In the genomic region with DNA sequence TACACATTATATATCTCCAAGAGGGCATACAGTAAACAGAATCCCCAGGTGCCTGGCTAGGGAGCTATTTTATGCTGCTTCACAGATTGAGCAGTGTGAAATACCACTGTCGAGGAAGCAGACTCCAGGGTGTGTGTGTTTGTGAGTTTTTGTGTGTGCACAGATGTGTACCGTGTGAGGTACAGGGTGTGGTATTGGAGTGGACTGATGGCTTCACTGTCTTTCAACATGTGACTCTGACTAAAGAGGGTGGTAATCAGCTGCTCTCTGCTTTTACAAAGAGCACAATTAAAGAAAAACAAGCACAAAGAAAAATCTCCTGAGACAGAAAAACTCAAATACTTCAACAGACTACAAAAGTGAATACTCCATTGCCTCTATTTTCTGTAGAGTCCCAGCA, we compare ENCODE assay signal across 25 cellular contexts.
DNase-seq lines count a peak whose midpoint lies in the region; ATAC-seq and TF ChIP-seq lines count a peak whose summit lies in the region.
"Had no signal": no experiment of that assay in that cellular context is flagged by ENCODE, and none has a peak within 500 bp of the region (broad histone marks: within the 10 kb centered on the region; RNA-seq: fewer than 3 reads in every experiment).

No MANE protein-coding gene starts in this region.

- H3K27ac ChIP-seq in IMR-90 (ENCODE audit: insufficient read depth, low read length) (no peak overlapping the region), smooth muscle cell (ENCODE audit: low read depth) (peak overlapping the region; percentile 31)
- H3K27ac ChIP-seq: C4-2B, VCaP had no signal

- H3K79me2 ChIP-seq in smooth muscle cell (ENCODE audit: low read depth) = no peaks in the 10 kb centered on the region

- H3K27ac Mint-ChIP-seq in dendritic cell treated with granulocyte-macrophage colony-stimulating factor and Interleukin-4, amounts not matched to agents 40 ng/mL and 50 ng/mL, for 4 days = peak overlapping the region; percentile 43
- H3K27ac Mint-ChIP-seq: activated naive CD8-positive, alpha-beta T cell treated with anti-CD3 and anti-CD28 coated beads for 36 hours; activated T-helper 2 cell treated with anti-CD3 and anti-CD28 coated beads, Interferon-gamma antibody, Interleukin-2, Interleukin-4, amounts not matched to agents 10 μg/mL and 5 μg/mL and 100 μg/mL, durations not matched to agents 14 hours and 24 hours and 36 hours had no signal

- H3K27me3 ChIP-seq in IMR-90 (ENCODE audit: control insufficient read depth, insufficient read depth, low read length) (no peaks in the 10 kb centered on the region), smooth muscle cell (ENCODE audit: low read depth) (no peaks in the 10 kb centered on the region)
- H3K27me3 ChIP-seq: gastrocnemius medialis had no signal

- no peak for TF ChIP-seq POLR2A in IMR-90 (IDR thresholded peaks at IDR 0.05; ENCODE audit: low read depth, low read length)

- H3K4me1 Mint-ChIP-seq in dendritic cell treated with granulocyte-macrophage colony-stimulating factor and Interleukin-4, amounts not matched to agents 40 ng/mL and 50 ng/mL, for 4 days (ENCODE audit: low read depth) = peaks cover 38% of the 10 kb centered on the region

- H3K4ac ChIP-seq in IMR-90 (ENCODE audit: low read depth, low read length) = no peak overlapping the region

- CTCF ChIA-PET in IMR-90 (lab: Yijun Ruan, JAX) = interaction anchor here (0.7 kb wide), 1 partner anchor 16 kb away, joined by 3 read pairs; no protein-coding TSS in a partner anchor

- H2BK5ac ChIP-seq in IMR-90 (ENCODE audit: low read depth, low read length, poor library complexity, severe bottlenecking) = no peak overlapping the region

- H3K23ac ChIP-seq in IMR-90 (ENCODE audit: low read depth, low read length) = no peak overlapping the region

- no peak overlapping the region for H4K91ac ChIP-seq in IMR-90 (ENCODE audit: insufficient read depth, low read depth, low read length)

- 0 out of 2 replicates have a peak, but pooled peaks cover 8% of the 10 kb centered on the region for H4K20me1 ChIP-seq in IMR-90 (ENCODE audit: insufficient read depth, low read length)
- H4K20me1 ChIP-seq in smooth muscle cell (ENCODE audit: low read depth) = no peaks in the 10 kb centered on the region

- H3K4me3 ChIP-seq in IMR-90 (ENCODE audit: insufficient read depth, low read depth, low read length) = no peak overlapping the region
- H3K4me3 ChIP-seq in smooth muscle cell = no peak overlapping the region
- H3K4me3 ChIP-seq: gastrocnemius medialis, lung had no signal

- no TSS peak for BruUV-seq in IMR-90 (replicated peaks; lab: Mats Ljungman, UMichigan)

- H3K4me1 ChIP-seq in IMR-90 (ENCODE audit: control insufficient read depth, insufficient read depth, low read length) (peaks cover 7% of the 10 kb centered on the region), smooth muscle cell (ENCODE audit: low read depth) (peaks cover 12% of the 10 kb centered on the region)

- no peak overlapping the region for H4K8ac ChIP-seq in IMR-90 (ENCODE audit: low read depth in 2 of 2, low read length in 2 of 2)

- no peak overlapping the region for H2AK9ac ChIP-seq in IMR-90 (replicated peaks; ENCODE audit: low read depth, low read length, poor library complexity)

- no CpG with 5 or more reads among the region's 2 CpGs for WGBS in IMR-90 (ENCODE audit: extremely low coverage in 2 of 2, insufficient read length in 1 of 2), 2 experiments
- WGBS in smooth muscle cell (ENCODE audit: low lambda C conversion rate) = 82% methylated on average over 2 of the region's 2 CpGs

- H2BK15ac ChIP-seq in IMR-90 (ENCODE audit: low read depth, low read length) = no peak overlapping the region

- H3K56ac ChIP-seq in IMR-90 (ENCODE audit: extremely low read depth, insufficient read depth, low read length) = no peak overlapping the region

- H3K36me3 ChIP-seq in IMR-90 (ENCODE audit: control insufficient read depth, insufficient read depth, low read length) (peaks cover 37% of the 10 kb centered on the region), smooth muscle cell (ENCODE audit: low read depth) (peaks cover 4% of the 10 kb centered on the region)

- H2BK20ac ChIP-seq in IMR-90 (ENCODE audit: low read depth, low read length) = no peak overlapping the region; the same call in 1 of the 2 replicates

- H3K18ac ChIP-seq in IMR-90 (ENCODE audit: low read depth, low read length) = no peak overlapping the region

- H3K4me3 Mint-ChIP-seq in dendritic cell treated with granulocyte-macrophage colony-stimulating factor and Interleukin-4, amounts not matched to agents 40 ng/mL and 50 ng/mL, for 4 days = no peak overlapping the region
- H3K4me3 Mint-ChIP-seq: activated naive CD8-positive, alpha-beta T cell treated with anti-CD3 and anti-CD28 coated beads for 36 hours had no signal

- H3K9ac ChIP-seq in IMR-90 (ENCODE audit: low read depth, low read length) (no peak overlapping the region), smooth muscle cell (ENCODE audit: low read depth) (no peak overlapping the region)

- in situ Hi-C loops in IMR-90 (cut with MboI; ENCODE audit: low sequenced_read_pairs) = no loop called here

- TF ChIP-seq CTCF in IMR-90 (conservative IDR thresholded peaks at IDR 0.05; ENCODE audit: low read depth, low read length) = no peak
- no peak for TF ChIP-seq CTCF in smooth muscle cell (IDR thresholded peaks at IDR 0.05; ENCODE audit: borderline replicate concordance, insufficient read depth, poor library complexity, severe bottlenecking)

- dilution Hi-C loops in IMR-90 (cut with HindIII; ENCODE audit: low sequenced_read_pairs, unreplicated experiment) = no loop called here

- H3K4me2 ChIP-seq in IMR-90 (ENCODE audit: low read depth, low read length) (no peak overlapping the region), smooth muscle cell (no peak overlapping the region)

- H3K9me3 Mint-ChIP-seq in dendritic cell treated with granulocyte-macrophage colony-stimulating factor and Interleukin-4, amounts not matched to agents 40 ng/mL and 50 ng/mL, for 4 days = no peaks in the 10 kb centered on the region
- H3K9me3 Mint-ChIP-seq: activated naive CD8-positive, alpha-beta T cell treated with anti-CD3 and anti-CD28 coated beads for 36 hours; activated T-helper 2 cell treated with anti-CD3 and anti-CD28 coated beads, Interferon-gamma antibody, Interleukin-2, Interleukin-4, amounts not matched to agents 10 μg/mL and 5 μg/mL and 100 μg/mL, durations not matched to agents 14 hours and 24 hours and 36 hours had no signal

- POLR2A ChIA-PET in IMR-90 (lab: Charles Lee; ENCODE audit: unreplicated experiment) = no interaction called here

- no peak overlapping the region for H2AFZ ChIP-seq in IMR-90 (replicated peaks; ENCODE audit: low read length, poor library complexity)
- H2AFZ ChIP-seq in smooth muscle cell (ENCODE audit: low read depth) = no peak overlapping the region

- TF ChIP-seq RAD21 in IMR-90 (IDR thresholded peaks at IDR 0.05; ENCODE audit: low read length) = no peak

- peaks cover 17% of the 10 kb centered on the region for H3K9me1 ChIP-seq in IMR-90 (ENCODE audit: insufficient read depth, low read length)

- peaks cover 0 to 11% of the 10 kb centered on the region in 2 experiments; a peak in 1 of 4 replicates for H3K79me1 ChIP-seq in IMR-90 (ENCODE audit: low read depth in 1 of 2, low read length in 2 of 2)

- H3K36me3 Mint-ChIP-seq in dendritic cell treated with granulocyte-macrophage colony-stimulating factor and Interleukin-4, amounts not matched to agents 40 ng/mL and 50 ng/mL, for 4 days (ENCODE audit: low read depth) = peaks cover 92% of the 10 kb centered on the region
- H3K36me3 Mint-ChIP-seq: activated naive CD8-positive, alpha-beta T cell treated with anti-CD3 and anti-CD28 coated beads for 36 hours had no signal

- H3K9me3 ChIP-seq in IMR-90 (ENCODE audit: control insufficient read depth, insufficient read depth, low read length) (no peaks in the 10 kb centered on the region), smooth muscle cell (replicated peaks; ENCODE audit: low read depth) (no peaks in the 10 kb centered on the region)
- H3K9me3 ChIP-seq: gastrocnemius medialis had no signal

- intact Hi-C loops in IMR-90 (cut with micrococcal nuclease) = no loop called here
- intact Hi-C loops in dendritic cell treated with granulocyte-macrophage colony-stimulating factor and Interleukin-4, amounts not matched to agents 40 ng/mL and 50 ng/mL, for 4 days (cut with micrococcal nuclease) = loop anchor here (5.0 kb wide), 1 partner anchor 101 kb away; a partner anchor contains a TSS
- intact Hi-C loops in left colon (cut with DNase I, micrococcal nuclease) = no loop called here

- DNase-seq in IMR-90 = no peak
- no peak for DNase-seq in left colon
- no peak for DNase-seq in smooth muscle cell (lab: John Stamatoyannopoulos, UW; ENCODE audit: unreplicated experiment)
- DNase-seq in activated CD8-positive, alpha-beta memory T cell treated with anti-CD3 and anti-CD28 coated beads for 24 hours = no peak
- DNase-seq in activated T-cell treated with anti-CD3 and anti-CD28 coated beads for 4 hours = no peak
- DNase-seq: activated CD4-positive, alpha-beta T cell treated with anti-CD3 and anti-CD28 coated beads, Interleukin-2, amount 50 U/mL, for 1 hour; activated naive CD8-positive, alpha-beta T cell treated with anti-CD3 and anti-CD28 coated beads for 36 hours; cerebellar nuclear complex; effector CD4-positive, alpha-beta T cell; EL; H7; Kasumi-1; MV-4-11; NCI-H1930; NCI-H526 treated with DMSO at 0.1 percent for 48 hours; RPMI8226; small intestine had no signal

- H3K14ac ChIP-seq in IMR-90 (replicated peaks; ENCODE audit: low read depth, low read length) = no peak overlapping the region

- ATAC-seq in IMR-90 (ENCODE audit: low read depth) (no peak), left colon (peak; percentile 48), GM19467 (IDR thresholded peaks at IDR 0.05; ENCODE audit: unreplicated experiment) (no peak)
- ATAC-seq: SK-N-SH treated with all-trans-retinoic acid at 6 μM for 48 hours had no signal

- peak overlapping the region; percentile 70; the same call in 1 of the 2 replicates for H2AK5ac ChIP-seq in IMR-90 (ENCODE audit: low read depth, low read length)

- H2BK120ac ChIP-seq in IMR-90 (ENCODE audit: low read depth, low read length) = no peak overlapping the region

- no peak overlapping the region for H4K5ac ChIP-seq in IMR-90 (ENCODE audit: low read depth, low read length)

- H3K27me3 Mint-ChIP-seq in dendritic cell treated with granulocyte-macrophage colony-stimulating factor and Interleukin-4, amounts not matched to agents 40 ng/mL and 50 ng/mL, for 4 days = no peaks in the 10 kb centered on the region

- H3F3A ChIP-seq in smooth muscle cell (ENCODE audit: low read depth) = peaks cover 9% of the 10 kb centered on the region

TF ChIP-seq in IMR-90, 13 proteins besides CTCF, POLR2A, EP300 and RAD21 (continues in another document):
- no peak for TF ChIP-seq MAZ (IDR thresholded peaks at IDR 0.05; ENCODE audit: borderline replicate concordance, low read depth, low read length)
- no peak for TF ChIP-seq BHLHE40 (IDR thresholded peaks at IDR 0.05; ENCODE audit: low read depth, low read length)
